ENCODE assay signal across 8 cellular contexts in the genomic region with DNA sequence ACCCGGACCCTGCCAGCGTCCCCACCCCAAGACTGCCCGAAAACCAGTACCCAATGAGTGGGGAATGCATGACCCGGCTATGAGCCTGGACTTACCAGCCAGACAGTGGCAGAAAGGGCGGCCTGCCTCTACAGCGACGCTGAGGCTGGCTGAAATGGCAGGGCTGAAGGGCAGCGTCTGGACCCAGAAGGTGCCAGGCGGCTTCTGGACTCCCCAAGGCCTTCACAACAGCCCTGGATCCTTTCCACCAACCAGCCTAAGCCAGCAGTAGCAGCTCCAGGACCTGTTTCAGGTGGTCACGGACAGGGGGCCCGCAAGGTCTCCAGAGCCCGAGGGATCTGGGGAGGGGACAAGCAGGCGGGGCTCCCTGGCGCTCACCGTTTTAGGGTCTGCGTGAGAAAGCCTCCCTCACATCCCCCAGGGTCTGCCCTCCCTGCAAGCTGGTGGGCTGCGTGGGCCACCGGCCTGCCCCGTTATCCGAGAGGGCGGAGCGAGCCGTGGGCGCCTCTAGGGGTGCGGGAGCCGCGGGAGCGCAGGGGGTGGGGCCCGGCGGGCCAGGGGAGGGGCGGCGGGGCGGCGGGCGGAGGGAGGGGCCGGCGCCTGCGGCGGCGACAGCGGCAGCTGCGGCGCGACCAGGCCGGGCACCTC. TPM values are rescaled to one million over a fixed set of nuclear protein-coding genes. Genes with fewer than 3 reads are reported as not detected.
A peak's percentile ranks its signal among the peaks of the same experiment; 100 is the strongest.
DNase-seq lines count a peak whose midpoint lies in the region; ATAC-seq, FAIRE-seq and TF ChIP-seq lines count a peak whose summit lies in the region.

A gene with protein sequence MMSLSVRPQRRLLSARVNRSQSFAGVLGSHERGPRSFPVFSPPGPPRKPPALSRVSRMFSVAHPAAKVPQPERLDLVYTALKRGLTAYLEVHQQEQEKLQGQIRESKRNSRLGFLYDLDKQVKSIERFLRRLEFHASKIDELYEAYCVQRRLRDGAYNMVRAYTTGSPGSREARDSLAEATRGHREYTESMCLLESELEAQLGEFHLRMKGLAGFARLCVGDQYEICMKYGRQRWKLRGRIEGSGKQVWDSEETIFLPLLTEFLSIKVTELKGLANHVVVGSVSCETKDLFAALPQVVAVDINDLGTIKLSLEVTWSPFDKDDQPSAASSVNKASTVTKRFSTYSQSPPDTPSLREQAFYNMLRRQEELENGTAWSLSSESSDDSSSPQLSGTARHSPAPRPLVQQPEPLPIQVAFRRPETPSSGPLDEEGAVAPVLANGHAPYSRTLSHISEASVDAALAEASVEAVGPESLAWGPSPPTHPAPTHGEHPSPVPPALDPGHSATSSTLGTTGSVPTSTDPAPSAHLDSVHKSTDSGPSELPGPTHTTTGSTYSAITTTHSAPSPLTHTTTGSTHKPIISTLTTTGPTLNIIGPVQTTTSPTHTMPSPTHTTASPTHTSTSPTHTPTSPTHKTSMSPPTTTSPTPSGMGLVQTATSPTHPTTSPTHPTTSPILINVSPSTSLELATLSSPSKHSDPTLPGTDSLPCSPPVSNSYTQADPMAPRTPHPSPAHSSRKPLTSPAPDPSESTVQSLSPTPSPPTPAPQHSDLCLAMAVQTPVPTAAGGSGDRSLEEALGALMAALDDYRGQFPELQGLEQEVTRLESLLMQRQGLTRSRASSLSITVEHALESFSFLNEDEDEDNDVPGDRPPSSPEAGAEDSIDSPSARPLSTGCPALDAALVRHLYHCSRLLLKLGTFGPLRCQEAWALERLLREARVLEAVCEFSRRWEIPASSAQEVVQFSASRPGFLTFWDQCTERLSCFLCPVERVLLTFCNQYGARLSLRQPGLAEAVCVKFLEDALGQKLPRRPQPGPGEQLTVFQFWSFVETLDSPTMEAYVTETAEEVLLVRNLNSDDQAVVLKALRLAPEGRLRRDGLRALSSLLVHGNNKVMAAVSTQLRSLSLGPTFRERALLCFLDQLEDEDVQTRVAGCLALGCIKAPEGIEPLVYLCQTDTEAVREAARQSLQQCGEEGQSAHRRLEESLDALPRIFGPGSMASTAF (plus strand): TSS at position 608 of the 648 bp plus-strand sequence. CDS start 9,618 bp downstream, outside the sequence.

- peak within 1 kb of the TSS; percentile 56 for H3K4me3 ChIP-seq in HEK293 (ENCODE audit: low read depth, low read length)
- peak within 1 kb of the TSS; percentile 70 to 97 for H3K4me3 ChIP-seq in kidney (ENCODE audit: low read length in 2 of 2)
- peak within 1 kb of the TSS; percentile 44 to 57 for H3K4me3 ChIP-seq in small intestine (ENCODE audit: low read depth in 1 of 2, low read length in 2 of 2)

- POLR2A ChIA-PET in CD4-positive, alpha-beta T cell (lab: Charles Lee) = interaction anchor here (0.9 to 2.1 kb wide), 6 partner anchors 9 to 132 kb away, joined by 3 to 13 read pairs (median 4); partner anchors contain the start of genes ACD, CARMIL2 and CTCF
- POLR2A ChIA-PET in HEK293 (lab: Yijun Ruan, JAX) = interaction anchor here (1.7 to 2.1 kb wide), 2 partner anchors 9 to 34 kb away, joined by 4 to 7 read pairs; partner anchors contain the start of gene CTCF

- H3K27ac Mint-ChIP-seq in CD4-positive, alpha-beta T cell = no peak within 1 kb of the TSS
- peak within 1 kb of the TSS; percentile 96 for H3K27ac Mint-ChIP-seq in chondrocyte (ENCODE audit: unreplicated experiment)

- FAIRE-seq in kidney (lab: Jason Lieb, UNC) (no peak), small intestine (lab: Jason Lieb, UNC) (no peak)

- peaks cover 25% of the 10 kb centered on the region for H3K4me1 Mint-ChIP-seq in CD4-positive, alpha-beta T cell (ENCODE audit: low read depth)
- H3K4me1 Mint-ChIP-seq in chondrocyte (ENCODE audit: low read depth) = peaks cover 40% of the 10 kb centered on the region

- H3K4me1 ChIP-seq in HEK293 (ENCODE audit: control insufficient read depth, insufficient read depth, low read length) = no peaks in the 10 kb centered on the region
- H3K4me1 ChIP-seq in kidney (ENCODE audit: control insufficient read depth in 1 of 2, insufficient read depth in 1 of 2, low read depth in 1 of 2, low read length in 2 of 2) = peaks cover 17 to 28% of the 10 kb centered on the region in 2 donors
- peaks cover 0 to 2% of the 10 kb centered on the region in 2 donors for H3K4me1 ChIP-seq in small intestine (ENCODE audit: control insufficient read depth in 2 of 2, insufficient read depth in 1 of 2, low read depth in 1 of 2, low read length in 1 of 2)

- H3K4me3 Mint-ChIP-seq in CD4-positive, alpha-beta T cell = peak within 1 kb of the TSS; percentile 85
- H3K4me3 Mint-ChIP-seq in chondrocyte (ENCODE audit: unreplicated experiment) = peak within 1 kb of the TSS; percentile 96

- H3K9me3 Mint-ChIP-seq in CD4-positive, alpha-beta T cell = no peaks in the 10 kb centered on the region
- no peaks in the 10 kb centered on the region for H3K9me3 Mint-ChIP-seq in chondrocyte (ENCODE audit: low read depth)

- H3K36me3 ChIP-seq in HEK293 (ENCODE audit: control insufficient read depth in 2 of 2, insufficient read depth in 1 of 2, low read length in 2 of 2) = peaks cover 0 to 3% of the 10 kb centered on the region in 2 experiments; a peak in 1 of 3 replicates
- H3K36me3 ChIP-seq in kidney (ENCODE audit: control insufficient read depth in 1 of 2, insufficient read depth in 2 of 2, low read length in 2 of 2) = no peaks in the 10 kb centered on the region
- no peaks in the 10 kb centered on the region for H3K36me3 ChIP-seq in small intestine (ENCODE audit: control insufficient read depth in 2 of 2, insufficient read depth in 2 of 2, low read length in 2 of 2)

- no peaks in the 10 kb centered on the region for H3K36me3 Mint-ChIP-seq in CD4-positive, alpha-beta T cell (ENCODE audit: low read depth)
- H3K36me3 Mint-ChIP-seq in chondrocyte (ENCODE audit: low read depth) = peaks cover under 1% of the 10 kb centered on the region

- H3K27ac ChIP-seq in CD4-positive, alpha-beta T cell (ENCODE audit: low read depth, low read length) = no peak within 1 kb of the TSS
- H3K27ac ChIP-seq in HEK293 (ENCODE audit: extremely low read depth, low read depth, low read length) = peak within 1 kb of the TSS; percentile 72; the same call in 1 of the 2 replicates
- H3K27ac ChIP-seq in kidney (ENCODE audit: low read depth in 2 of 2, low read length in 2 of 2) = peak within 1 kb of the TSS; percentile 93 to 97
- H3K27ac ChIP-seq in small intestine (ENCODE audit: low read depth in 1 of 2, low read length in 1 of 2) = peak within 1 kb of the TSS; percentile 39 to 87

- CTCF ChIA-PET in CD4-positive, alpha-beta T cell (lab: Charles Lee) = interaction anchor here (0.6 to 6.1 kb wide), 4 partner anchors 7 to 117 kb away, joined by 3 to 45 read pairs (median 4); partner anchors contain the start of gene CARMIL2
- CTCF ChIA-PET in HEK293 (lab: Yijun Ruan, JAX) = interaction anchor here (1.3 to 5.6 kb wide), 4 partner anchors 7 to 116 kb away, joined by 3 to 62 read pairs (median 7); partner anchors contain the start of genes ATP6V0D1 and CARMIL2

- H3K9ac ChIP-seq in kidney (ENCODE audit: low read length in 2 of 2) = peak within 1 kb of the TSS; percentile 57 to 100

- H3K27me3 ChIP-seq in CD4-positive, alpha-beta T cell (ENCODE audit: control insufficient read depth, insufficient read depth, low read length) = peaks cover 25% of the 10 kb centered on the region
- H3K27me3 ChIP-seq in small intestine (ENCODE audit: control insufficient read depth in 2 of 2, insufficient read depth in 2 of 2, low read length in 2 of 2) = peaks cover 0 to 4% of the 10 kb centered on the region in 2 donors

- TF ChIP-seq CTCF in CD4-positive, alpha-beta T cell (IDR thresholded peaks at IDR 0.05) = no peak
- TF ChIP-seq CTCF in HEK293 (tag by site-specific recombination; IDR thresholded peaks at IDR 0.05) = no peak
- TF ChIP-seq CTCF in chondrocyte (IDR thresholded peaks at IDR 0.05) = no peak
- TF ChIP-seq CTCF in kidney (IDR thresholded peaks at IDR 0.05; ENCODE audit: borderline replicate concordance, extremely low read depth, insufficient read depth) = no peak

- peaks cover 20% of the 10 kb centered on the region for H3K27me3 Mint-ChIP-seq in CD4-positive, alpha-beta T cell
- no peaks in the 10 kb centered on the region for H3K27me3 Mint-ChIP-seq in chondrocyte (ENCODE audit: low read depth)

- intact Hi-C loops in CD4-positive, alpha-beta T cell (cut with DNase I, micrococcal nuclease) = no loop called here
- intact Hi-C loops in kidney (cut with DNase I) = no loop called here

- ATAC-seq in CD4-positive, alpha-beta T cell (ENCODE audit: poor library complexity) = peak; percentile 81
- ATAC-seq in GM19324 (IDR thresholded peaks at IDR 0.05; ENCODE audit: low FRiP score, unreplicated experiment) (no peak), HG02571 (IDR thresholded peaks at IDR 0.05; ENCODE audit: unreplicated experiment) (no peak)

- no peaks in the 10 kb centered on the region for H3K9me3 ChIP-seq in CD4-positive, alpha-beta T cell (ENCODE audit: control insufficient read depth, low read length)
- H3K9me3 ChIP-seq in HEK293 (ENCODE audit: control insufficient read depth, insufficient read depth, low read depth, low read length) (no peaks in the 10 kb centered on the region), kidney (ENCODE audit: control insufficient read depth in 1 of 2, low read length in 2 of 2) (no peaks in the 10 kb centered on the region), small intestine (ENCODE audit: control insufficient read depth, low read depth) (no peaks in the 10 kb centered on the region)

- DNase-seq in CD4-positive, alpha-beta T cell = peak in 6 of 10 experiments; percentile 32 to 59 (median 42)
- DNase-seq in T-helper 9 cell = peak; percentile 50
- no peak for DNase-seq in chondrocyte (ENCODE audit: low spot score)
- peak; percentile 89 for DNase-seq in kidney
- no peak for DNase-seq in small intestine

- 16 to 30% (median 21%) methylated on average over 18 to 45 of the region's 45 CpGs for WGBS in small intestine, 3 donors

TF ChIP-seq in HEK293, 187 proteins besides CTCF, POLR2A, EP300 and RAD21 (continues in another document):
- TF ChIP-seq ZNF19 (tag by site-specific recombination; IDR thresholded peaks at IDR 0.05; ENCODE audit: low read depth) (no peak), KLF9 (tag by site-specific recombination; IDR thresholded peaks at IDR 0.05; ENCODE audit: low read depth) (0 out of 2 replicates have a peak, but pooled peaks have one; percentile 34)

RNA-seq across cellular contexts. Expression of the gene that starts here (rescaled TPM):
- total RNA-seq in CD4-positive, alpha-beta T cell = 10 to 100 TPM; 21.3 to 25.4 TPM
- total RNA-seq in chondrocyte = 52.0 to 99.1 TPM (median 97.6 TPM) in 3 replicates
- total RNA-seq in kidney = 116 TPM
- polyA plus RNA-seq in kidney (ENCODE audit: insufficient read depth, low read depth, low replicate concordance) = 60.9 TPM
- 10 to 100 TPM in 2 of 3 donors, 1 to 10 TPM in 1; 2.9 to 19.1 (median 11.3) TPM for polyA plus RNA-seq in small intestine

Comparison
In these comparisons a context has a peak if more than half of its experiments do, and no peak if none do; other contexts are left out.
1. DNase-seq: peak in CD4-positive, alpha-beta T cell (6 of 10), T-helper 9 cell (single experiment) and kidney (single experiment); none in chondrocyte (single experiment) and small intestine (single experiment).
2. Peak in every context shown above with its lines, with median percentiles within 50 percentile points of each other: H3K4me3 ChIP-seq.